In the genomic region with DNA sequence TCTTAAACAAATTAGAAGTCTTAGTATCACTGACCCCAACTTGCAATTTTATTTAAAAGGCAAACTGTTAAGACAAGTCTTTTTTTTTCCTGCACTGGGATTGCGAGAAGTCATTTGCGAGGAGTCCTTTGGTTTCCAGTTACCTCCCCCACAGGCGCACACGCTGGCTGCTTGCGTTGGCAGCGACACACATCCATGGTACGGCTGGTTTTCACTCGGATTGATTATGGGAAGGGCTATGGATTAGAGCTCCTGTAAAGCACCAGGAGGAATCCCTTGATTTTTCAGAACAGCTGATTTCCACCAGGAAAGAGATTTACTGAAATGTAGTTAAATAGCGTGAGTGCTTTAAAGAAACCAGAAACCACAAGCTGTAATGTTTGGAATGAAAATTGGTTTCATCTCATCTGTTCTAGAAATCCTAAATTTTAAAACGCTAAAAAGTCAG, we compare ENCODE assay signal across 8 cellular contexts. TPM values are rescaled to one million over a fixed set of nuclear protein-coding genes. Genes with fewer than 3 reads are reported as not detected.
DNase-seq lines count a peak whose midpoint lies in the region; ATAC-seq and TF ChIP-seq lines count a peak whose summit lies in the region.

No MANE protein-coding gene starts in this region.

- no peaks in the 10 kb centered on the region for H3K27me3 ChIP-seq in fibroblast of lung (ENCODE audit: control insufficient read depth, insufficient read depth, low read length)

- H4K20me1 ChIP-seq in fibroblast of lung (ENCODE audit: control insufficient read depth, extremely low read depth, insufficient read depth, low read length): no peaks in the 10 kb centered on the region

- H3K4me2 ChIP-seq in fibroblast of lung (ENCODE audit: extremely low read depth, insufficient read depth, low read length): peak overlapping the region; percentile 85

- H3K9me3 Mint-ChIP-seq in activated naive CD4-positive, alpha-beta T cell treated with anti-CD3 and anti-CD28 coated beads, Interleukin-2, amount 50 U/mL, for 24 hours: no peaks in the 10 kb centered on the region
- H3K9me3 Mint-ChIP-seq in nephron: no peaks in the 10 kb centered on the region

- peak overlapping the region; percentile 44 for H2AFZ ChIP-seq in fibroblast of lung (ENCODE audit: low read length)

- peak overlapping the region; percentile 51 for H3K27ac ChIP-seq in fibroblast of lung (ENCODE audit: insufficient read depth, low read length)

- H3K4me1 ChIP-seq in fibroblast of lung (ENCODE audit: control insufficient read depth, extremely low read depth, insufficient read depth, low read length): peaks cover 2% of the 10 kb centered on the region

- H3K4me3 ChIP-seq in fibroblast of lung (replicated peaks in 1 of 4; ENCODE audit: control extremely low read depth in 1 of 4, insufficient read depth in 1 of 4, low read depth in 3 of 4, low read length in 4 of 4): peak overlapping the region; percentile 58 to 79 (median 70)

- no peaks in the 10 kb centered on the region for H3K36me3 Mint-ChIP-seq in activated naive CD4-positive, alpha-beta T cell treated with anti-CD3 and anti-CD28 coated beads, Interleukin-2, amount 50 U/mL, for 24 hours
- peaks cover 11% of the 10 kb centered on the region for H3K36me3 Mint-ChIP-seq in nephron (ENCODE audit: low read depth)

- DNase-seq in activated naive CD4-positive, alpha-beta T cell treated with anti-CD3 and anti-CD28 coated beads, Interleukin-2, amount 50 U/mL, for 16 hours: no peak
- peak; percentile 58 to 61 for DNase-seq in fibroblast of lung (ENCODE audit: low read depth in 2 of 2)
- no peak for DNase-seq in kidney glomerular epithelial cell (lab: John Stamatoyannopoulos, UW)
- DNase-seq in GM19238 (ENCODE audit: insufficient read length, low spot score): no peak

- peak overlapping the region; percentile 81 for H3K4me3 Mint-ChIP-seq in activated naive CD4-positive, alpha-beta T cell treated with anti-CD3 and anti-CD28 coated beads, Interleukin-2, amount 50 U/mL, for 24 hours
- peak overlapping the region; percentile 83 to 89 (median 87) for H3K4me3 Mint-ChIP-seq in nephron

- TF ChIP-seq CTCF in fibroblast of lung (conservative IDR thresholded peaks at IDR 0.05 in 1 of 2, IDR thresholded peaks at IDR 0.05 in 1 of 2; ENCODE audit: low read depth in 1 of 2, low read length in 2 of 2): no peak
- no peak for TF ChIP-seq CTCF in nephron (IDR thresholded peaks at IDR 0.05; ENCODE audit: unreplicated experiment in 3 of 3)

- H3K9me3 ChIP-seq in fibroblast of lung (ENCODE audit: control insufficient read depth, insufficient read depth, low read depth, low read length): no peaks in the 10 kb centered on the region

- peaks cover 17% of the 10 kb centered on the region for H3K4me1 Mint-ChIP-seq in activated naive CD4-positive, alpha-beta T cell treated with anti-CD3 and anti-CD28 coated beads, Interleukin-2, amount 50 U/mL, for 24 hours
- peaks cover 26% of the 10 kb centered on the region for H3K4me1 Mint-ChIP-seq in nephron

- no peaks in the 10 kb centered on the region for H3K79me2 ChIP-seq in fibroblast of lung (ENCODE audit: control insufficient read depth, insufficient read depth, low read length)

- peaks cover 49% of the 10 kb centered on the region for H3K27me3 Mint-ChIP-seq in activated naive CD4-positive, alpha-beta T cell treated with anti-CD3 and anti-CD28 coated beads, Interleukin-2, amount 50 U/mL, for 24 hours
- H3K27me3 Mint-ChIP-seq in nephron (ENCODE audit: low read depth): peaks cover 10% of the 10 kb centered on the region

- H3K36me3 ChIP-seq in fibroblast of lung (ENCODE audit: control insufficient read depth, insufficient read depth, low read length): no peaks in the 10 kb centered on the region

- no peak overlapping the region for H3K27ac Mint-ChIP-seq in activated naive CD4-positive, alpha-beta T cell treated with anti-CD3 and anti-CD28 coated beads, Interleukin-2, amount 50 U/mL, for 24 hours
- peak overlapping the region; percentile 34 to 80 (median 52) for H3K27ac Mint-ChIP-seq in nephron

- ATAC-seq in SK-N-SH treated with all-trans-retinoic acid at 6 μM for 48 hours: peak; percentile 41; the same call in 2 of the 3 replicates
- ATAC-seq in HG03196 (IDR thresholded peaks at IDR 0.05; ENCODE audit: unreplicated experiment): no peak

- H3K9ac ChIP-seq in fibroblast of lung (ENCODE audit: insufficient read depth, low read length): peak overlapping the region; percentile 34

TF ChIP-seq in SK-N-SH treated with all-trans-retinoic acid at 6 μM for 48 hours, 23 proteins besides CTCF, POLR2A, EP300 and RAD21 (continues in another document):
- TF ChIP-seq TSHZ2 (CRISPR knock-in tag; IDR thresholded peaks at IDR 0.05) (no peak), PPARA (CRISPR knock-in tag; IDR thresholded peaks at IDR 0.05; ENCODE audit: borderline replicate concordance) (no peak), CREB5 (CRISPR knock-in tag; IDR thresholded peaks at IDR 0.05; ENCODE audit: low read depth) (no peak), SNAI2 (CRISPR knock-in tag; IDR thresholded peaks at IDR 0.05) (no peak), ARNTL (CRISPR knock-in tag; IDR thresholded peaks at IDR 0.05; ENCODE audit: borderline replicate concordance, low read depth) (no peak), ISL1 (CRISPR knock-in tag; IDR thresholded peaks at IDR 0.05) (no peak), CSDC2 (CRISPR knock-in tag; IDR thresholded peaks at IDR 0.05) (no peak), TCF4 (CRISPR knock-in tag; IDR thresholded peaks at IDR 0.05; ENCODE audit: borderline replicate concordance) (no peak), ZNF70 (CRISPR knock-in tag; IDR thresholded peaks at IDR 0.05) (no peak), RARB (CRISPR knock-in tag; IDR thresholded peaks at IDR 0.05) (no peak), ESRRG (CRISPR knock-in tag; IDR thresholded peaks at IDR 0.05) (no peak)
- TF ChIP-seq, protein P1, sequence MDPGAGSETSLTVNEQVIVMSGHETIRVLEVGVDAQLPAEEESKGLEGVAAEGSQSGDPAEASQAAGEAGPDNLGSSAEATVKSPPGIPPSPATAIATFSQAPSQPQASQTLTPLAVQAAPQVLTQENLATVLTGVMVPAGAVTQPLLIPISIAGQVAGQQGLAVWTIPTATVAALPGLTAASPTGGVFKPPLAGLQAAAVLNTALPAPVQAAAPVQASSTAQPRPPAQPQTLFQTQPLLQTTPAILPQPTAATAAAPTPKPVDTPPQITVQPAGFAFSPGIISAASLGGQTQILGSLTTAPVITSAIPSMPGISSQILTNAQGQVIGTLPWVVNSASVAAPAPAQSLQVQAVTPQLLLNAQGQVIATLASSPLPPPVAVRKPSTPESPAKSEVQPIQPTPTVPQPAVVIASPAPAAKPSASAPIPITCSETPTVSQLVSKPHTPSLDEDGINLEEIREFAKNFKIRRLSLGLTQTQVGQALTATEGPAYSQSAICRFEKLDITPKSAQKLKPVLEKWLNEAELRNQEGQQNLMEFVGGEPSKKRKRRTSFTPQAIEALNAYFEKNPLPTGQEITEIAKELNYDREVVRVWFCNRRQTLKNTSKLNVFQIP (CRISPR knock-in tag; IDR thresholded peaks at IDR 0.05; ENCODE audit: borderline replicate concordance, low read depth): no peak
- TF ChIP-seq, protein P2, sequence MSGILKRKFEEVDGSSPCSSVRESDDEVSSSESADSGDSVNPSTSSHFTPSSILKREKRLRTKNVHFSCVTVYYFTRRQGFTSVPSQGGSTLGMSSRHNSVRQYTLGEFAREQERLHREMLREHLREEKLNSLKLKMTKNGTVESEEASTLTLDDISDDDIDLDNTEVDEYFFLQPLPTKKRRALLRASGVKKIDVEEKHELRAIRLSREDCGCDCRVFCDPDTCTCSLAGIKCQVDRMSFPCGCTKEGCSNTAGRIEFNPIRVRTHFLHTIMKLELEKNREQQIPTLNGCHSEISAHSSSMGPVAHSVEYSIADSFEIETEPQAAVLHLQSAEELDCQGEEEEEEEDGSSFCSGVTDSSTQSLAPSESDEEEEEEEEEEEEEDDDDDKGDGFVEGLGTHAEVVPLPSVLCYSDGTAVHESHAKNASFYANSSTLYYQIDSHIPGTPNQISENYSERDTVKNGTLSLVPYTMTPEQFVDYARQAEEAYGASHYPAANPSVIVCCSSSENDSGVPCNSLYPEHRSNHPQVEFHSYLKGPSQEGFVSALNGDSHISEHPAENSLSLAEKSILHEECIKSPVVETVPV (CRISPR knock-in tag; IDR thresholded peaks at IDR 0.05): no peak

RNA-seq across cellular contexts. Expression of gene SLC1A3, which starts 0.7 kb away (rescaled TPM):
- total RNA-seq in fibroblast of lung: 3.1 and 3.3 TPM in 2 replicates
- 0.52 and 2.2 TPM in 2 replicates for polyA plus RNA-seq in fibroblast of lung
- 0.56 and 2.2 TPM in 2 replicates for polyA plus RNA-seq in fibroblast of lung (2012)
- polyA minus RNA-seq in fibroblast of lung (ENCODE audit: low replicate concordance): 0.37 TPM in 1 of 2 replicates, not detected in the other

Comparison
In these comparisons a context has a peak if more than half of its experiments do, and no peak if none do; other contexts are left out.
1. DNase-seq: peak in fibroblast of lung (2 of 2); none in activated naive CD4-positive, alpha-beta T cell treated with anti-CD3 and anti-CD28 coated beads, Interleukin-2, amount 50 U/mL, for 16 hours (single experiment), kidney glomerular epithelial cell (single experiment) and GM19238 (single experiment).